ENCODE assay signal across 27 cellular contexts in genomic region chr6:92329416-92329815, GRCh38.
"Had no signal": no experiment of that assay in that cellular context is flagged by ENCODE, and none has a peak within 500 bp of the region (broad histone marks: within the 10 kb centered on the region; RNA-seq: fewer than 3 reads in every experiment).

No MANE protein-coding gene starts in this region.

- ATAC-seq: activated T-cell treated with anti-CD3 and anti-CD28 coated beads, Interleukin-2, amount 50 U/mL, for 4 hours; body of pancreas; left cardiac atrium; right lobe of liver; stimulated activated memory B cell treated with anti-CD40 and anti-IgM and Interleukin-4, amounts not matched to agents 10 μg/mL and 1 μg/mL and 100 μg/mL, for 72 hours had no signal

- H3K9ac ChIP-seq: parathyroid adenoma had no signal

- H3K4me1 ChIP-seq: body of pancreas, colonic mucosa, parathyroid adenoma, right lobe of liver, stomach, suprapubic skin, tibial nerve had no signal

- H3K79me2 ChIP-seq: parathyroid adenoma had no signal

- H3K9me3 ChIP-seq: body of pancreas, colonic mucosa, neutrophil, right lobe of liver, stomach, suprapubic skin, tibial nerve had no signal

- H3K27ac ChIP-seq: body of pancreas, colonic mucosa, epithelial cell of prostate, neutrophil, parathyroid adenoma, right lobe of liver, SK-N-MC, skin epidermis, stomach, suprapubic skin, tibial nerve had no signal

- H3K36me3 ChIP-seq: colonic mucosa, neutrophil, right lobe of liver, stomach, suprapubic skin, tibial nerve had no signal

- H3K4me3 ChIP-seq: body of pancreas, colonic mucosa, right lobe of liver, SK-N-MC, skin epidermis, stomach, suprapubic skin, tibial nerve had no signal

- H2AFZ ChIP-seq: parathyroid adenoma had no signal

- H3K27me3 ChIP-seq: body of pancreas, colonic mucosa, neutrophil, right lobe of liver, stomach, suprapubic skin, tibial nerve had no signal

- DNase-seq: activated CD4-positive, alpha-beta T cell treated with anti-CD3 and anti-CD28 coated beads, Interleukin-2, amount 50 U/mL, for 4 hours; activated CD8-positive, alpha-beta memory T cell treated with anti-CD3 and anti-CD28 coated beads for 24 hours; activated CD8-positive, alpha-beta memory T cell treated with anti-CD3 and anti-CD28 coated beads, Interleukin-2, amount 50 U/mL, for 4 hours; activated naive CD4-positive, alpha-beta T cell; activated naive CD8-positive, alpha-beta T cell treated with anti-CD3 and anti-CD28 coated beads, Interleukin-2, amount 10 ng/mL, durations not matched to agents 7 days and 5 days; activated T-cell treated with anti-CD3 and anti-CD28 coated beads, Interleukin-2, amount 50 U/mL, for 4 hours; amygdala; body of pancreas; caudate nucleus; colonic mucosa; endodermal cell; foreskin melanocyte; glutamatergic neuron; hippocampal formation; islet precursor cell; left cardiac atrium; right lobe of liver; stimulated activated CD4-positive, alpha-beta T cell treated with anti-CD3 and anti-CD28 coated beads, Interleukin-2, amount 100 ng/mL, for 24 hours; stomach had no signal
